8 cellular contexts compared by ENCODE assay signal in the genomic region with DNA sequence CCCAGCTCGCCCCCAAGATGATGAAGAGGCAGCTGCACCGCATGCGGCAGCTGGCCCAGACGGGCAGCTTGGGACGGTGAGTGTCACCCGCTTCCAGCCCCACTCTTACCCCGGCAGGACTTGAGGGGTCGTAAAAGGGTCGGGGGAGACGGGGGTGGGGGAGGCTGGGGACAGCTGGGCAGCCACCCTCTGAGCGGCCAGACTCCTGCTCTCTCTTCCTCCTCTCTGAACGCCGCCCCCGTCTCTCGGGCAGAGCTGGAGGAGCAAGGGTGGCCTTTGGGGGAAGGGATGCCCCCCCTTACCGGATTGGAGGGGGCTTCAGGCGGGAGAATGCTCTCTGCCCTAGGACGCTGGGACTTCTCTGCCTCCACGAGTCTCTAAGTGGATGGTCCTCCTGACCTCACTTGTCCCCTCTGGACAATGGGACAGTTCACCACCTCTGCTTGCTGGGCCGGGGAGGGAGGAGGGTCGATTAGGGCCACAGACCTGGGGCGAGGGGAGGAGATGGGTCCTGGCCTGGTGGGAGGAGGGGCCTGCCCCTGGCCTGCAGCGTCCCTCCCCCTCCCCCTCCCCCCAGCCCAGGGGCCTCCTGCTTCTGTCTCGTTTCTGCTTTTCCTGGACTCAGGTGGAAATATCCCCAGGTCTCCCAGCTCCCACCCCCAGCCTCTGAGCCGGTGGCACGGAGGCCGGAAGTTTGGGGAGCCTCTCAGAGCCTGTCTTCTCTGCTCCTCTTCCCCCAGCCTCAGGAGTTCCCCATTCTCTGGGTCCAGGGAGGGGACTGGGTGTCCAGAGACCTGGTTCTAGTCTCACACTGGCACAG. TPM values are rescaled to one million over a fixed set of nuclear protein-coding genes. Genes with fewer than 3 reads are reported as not detected.
A peak's percentile ranks its signal among the peaks of the same experiment; 100 is the strongest.
DNase-seq lines count a peak whose midpoint lies in the region; ATAC-seq and TF ChIP-seq lines count a peak whose summit lies in the region.

No MANE protein-coding gene starts in this region.

- peaks cover 13% of the 10 kb centered on the region; the same call in 1 of the 2 replicates for H3K4me1 ChIP-seq in ES-I3 (ENCODE audit: insufficient read depth, low read length)
- peaks cover 38% of the 10 kb centered on the region for H3K4me1 ChIP-seq in mesodermal cell (ENCODE audit: control insufficient read depth, insufficient read depth, low read length, poor library complexity, severe bottlenecking)

- H3K9ac ChIP-seq in ES-I3 (ENCODE audit: low read depth, low read length), result peak overlapping the region; percentile 53

- 5 to 11% methylated on average over 8 to 14 of the region's 27 CpGs for WGBS in mesodermal cell (ENCODE audit: insufficient coverage in 2 of 2), 2 experiments

- peak overlapping the region; percentile 89 for H3K4me3 ChIP-seq in NB4 (ENCODE audit: low read depth, low read length)
- H3K4me3 ChIP-seq in cardiac fibroblast (replicated peaks in 1 of 2; ENCODE audit: low read depth in 2 of 2, low read length in 2 of 2), result peak overlapping the region; percentile 62 to 70
- H3K4me3 ChIP-seq in mesodermal cell (ENCODE audit: extremely low read depth, insufficient read depth, low read length, poor library complexity, severe bottlenecking), result peak overlapping the region; percentile 77

- no peak for TF ChIP-seq POLR2A in NB4 (IDR thresholded peaks at IDR 0.05; ENCODE audit: extremely low read depth, insufficient read length)

- peak; percentile 70 for DNase-seq in NB4 (ENCODE audit: low read depth)
- no peak for DNase-seq in cardiac fibroblast (ENCODE audit: low read depth in 2 of 2)

- TF ChIP-seq CTCF in NB4 (IDR thresholded peaks at IDR 0.05; ENCODE audit: low read depth, low read length) (no peak), cardiac fibroblast (IDR thresholded peaks at IDR 0.05; ENCODE audit: low read depth, low read length) (no peak)

- ATAC-seq in GM19328 (IDR thresholded peaks at IDR 0.05; ENCODE audit: unreplicated experiment) (no peak), HG02642 (IDR thresholded peaks at IDR 0.05; ENCODE audit: poor library complexity, unreplicated experiment) (no peak), GM21381 (IDR thresholded peaks at IDR 0.05; ENCODE audit: unreplicated experiment) (no peak), HG02852 (IDR thresholded peaks at IDR 0.05; ENCODE audit: unreplicated experiment) (no peak)

- H3K9me3 ChIP-seq in ES-I3 (ENCODE audit: control insufficient read depth, insufficient read depth, low read length), result no peaks in the 10 kb centered on the region
- H3K9me3 ChIP-seq in mesodermal cell (ENCODE audit: control insufficient read depth, low read length), result no peaks in the 10 kb centered on the region

- peaks cover 7% of the 10 kb centered on the region; the same call in 1 of the 2 replicates for H3K36me3 ChIP-seq in ES-I3 (ENCODE audit: insufficient read depth, low read length)
- H3K36me3 ChIP-seq in mesodermal cell (ENCODE audit: control insufficient read depth, insufficient read depth, low read length), result peaks cover 33% of the 10 kb centered on the region

- no peak overlapping the region for H3K27ac ChIP-seq in mesodermal cell (ENCODE audit: low read depth, low read length, severe bottlenecking)

RNA-seq across cellular contexts. Expression of a gene that starts 0.5 kb away (rescaled TPM):
- polyA plus RNA-seq in mesodermal cell (2013, experiment 1 of 2), result 38.7 TPM
- 31.5 TPM for polyA plus RNA-seq in mesodermal cell (2013, experiment 2 of 2)

RNA-seq across cellular contexts. Expression of a gene that starts 18.5 kb away (rescaled TPM):
- polyA plus RNA-seq in mesodermal cell (2013, experiment 1 of 2), result 21.0 TPM
- 15.1 TPM for polyA plus RNA-seq in mesodermal cell (2013, experiment 2 of 2)

RNA-seq across cellular contexts. Expression of a gene that starts 31.3 kb away (rescaled TPM):
- 54.8 TPM for polyA plus RNA-seq in mesodermal cell (2013, experiment 1 of 2)
- polyA plus RNA-seq in mesodermal cell (2013, experiment 2 of 2), result 44.0 TPM

RNA-seq across cellular contexts. Expression of a gene that starts 35.5 kb away (rescaled TPM):
- 1,236 TPM for polyA plus RNA-seq in mesodermal cell (2013, experiment 1 of 2)
- polyA plus RNA-seq in mesodermal cell (2013, experiment 2 of 2), result 1,057 TPM

RNA-seq across cellular contexts. Expression of a gene that starts 46.2 kb away (rescaled TPM):
- 13.9 TPM for polyA plus RNA-seq in mesodermal cell (2013, experiment 1 of 2)
- 13.0 TPM for polyA plus RNA-seq in mesodermal cell (2013, experiment 2 of 2)
